In genomic region chr16:78605548-78606097, GRCh38 we compare ENCODE assay signal across 1 cellular context.
TF ChIP-seq lines count a peak whose summit lies in the region.

No MANE protein-coding gene starts in this region.

TF ChIP-seq in WTC11, 78 proteins besides CTCF, POLR2A, EP300 and RAD21 (continued from another document):
- TF ChIP-seq ZBTB43 (CRISPR knock-in tag; IDR thresholded peaks at IDR 0.05) (no peak), ZNF416 (CRISPR knock-in tag; IDR thresholded peaks at IDR 0.05) (no peak), ZNF138 (CRISPR knock-in tag; conservative IDR thresholded peaks at IDR 0.05) (no peak), GRHL2 (CRISPR knock-in tag; IDR thresholded peaks at IDR 0.05; ENCODE audit: insufficient replicate concordance, severe bottlenecking) (no peak), FOXJ3 (CRISPR knock-in tag; IDR thresholded peaks at IDR 0.05; ENCODE audit: borderline replicate concordance) (no peak), IRF2 (CRISPR knock-in tag; IDR thresholded peaks at IDR 0.05; ENCODE audit: borderline replicate concordance, low read depth) (no peak)
- TF ChIP-seq, protein P1, sequence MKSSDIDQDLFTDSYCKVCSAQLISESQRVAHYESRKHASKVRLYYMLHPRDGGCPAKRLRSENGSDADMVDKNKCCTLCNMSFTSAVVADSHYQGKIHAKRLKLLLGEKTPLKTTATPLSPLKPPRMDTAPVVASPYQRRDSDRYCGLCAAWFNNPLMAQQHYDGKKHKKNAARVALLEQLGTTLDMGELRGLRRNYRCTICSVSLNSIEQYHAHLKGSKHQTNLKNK (CRISPR knock-in tag; IDR thresholded peaks at IDR 0.05), result no peak
- TF ChIP-seq, protein P2, sequence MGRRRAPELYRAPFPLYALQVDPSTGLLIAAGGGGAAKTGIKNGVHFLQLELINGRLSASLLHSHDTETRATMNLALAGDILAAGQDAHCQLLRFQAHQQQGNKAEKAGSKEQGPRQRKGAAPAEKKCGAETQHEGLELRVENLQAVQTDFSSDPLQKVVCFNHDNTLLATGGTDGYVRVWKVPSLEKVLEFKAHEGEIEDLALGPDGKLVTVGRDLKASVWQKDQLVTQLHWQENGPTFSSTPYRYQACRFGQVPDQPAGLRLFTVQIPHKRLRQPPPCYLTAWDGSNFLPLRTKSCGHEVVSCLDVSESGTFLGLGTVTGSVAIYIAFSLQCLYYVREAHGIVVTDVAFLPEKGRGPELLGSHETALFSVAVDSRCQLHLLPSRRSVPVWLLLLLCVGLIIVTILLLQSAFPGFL (CRISPR knock-in tag; IDR thresholded peaks at IDR 0.05; ENCODE audit: borderline replicate concordance), result no peak
- TF ChIP-seq, protein P3, sequence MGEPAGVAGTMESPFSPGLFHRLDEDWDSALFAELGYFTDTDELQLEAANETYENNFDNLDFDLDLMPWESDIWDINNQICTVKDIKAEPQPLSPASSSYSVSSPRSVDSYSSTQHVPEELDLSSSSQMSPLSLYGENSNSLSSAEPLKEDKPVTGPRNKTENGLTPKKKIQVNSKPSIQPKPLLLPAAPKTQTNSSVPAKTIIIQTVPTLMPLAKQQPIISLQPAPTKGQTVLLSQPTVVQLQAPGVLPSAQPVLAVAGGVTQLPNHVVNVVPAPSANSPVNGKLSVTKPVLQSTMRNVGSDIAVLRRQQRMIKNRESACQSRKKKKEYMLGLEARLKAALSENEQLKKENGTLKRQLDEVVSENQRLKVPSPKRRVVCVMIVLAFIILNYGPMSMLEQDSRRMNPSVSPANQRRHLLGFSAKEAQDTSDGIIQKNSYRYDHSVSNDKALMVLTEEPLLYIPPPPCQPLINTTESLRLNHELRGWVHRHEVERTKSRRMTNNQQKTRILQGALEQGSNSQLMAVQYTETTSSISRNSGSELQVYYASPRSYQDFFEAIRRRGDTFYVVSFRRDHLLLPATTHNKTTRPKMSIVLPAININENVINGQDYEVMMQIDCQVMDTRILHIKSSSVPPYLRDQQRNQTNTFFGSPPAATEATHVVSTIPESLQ (CRISPR knock-in tag; IDR thresholded peaks at IDR 0.05), result no peak
TF ChIP-seq in WTC11: peak in this region for 0.
